18 cellular contexts compared by ENCODE assay signal in genomic region chr16:78744099-78744498, GRCh38.
DNase-seq lines count a peak whose midpoint lies in the region; ATAC-seq and TF ChIP-seq lines count a peak whose summit lies in the region.
"Had no signal": no experiment of that assay in that cellular context is flagged by ENCODE, and none has a peak within 500 bp of the region (broad histone marks: within the 10 kb centered on the region; RNA-seq: fewer than 3 reads in every experiment).

No MANE protein-coding gene starts in this region.

- no peaks in the 10 kb centered on the region for H3K36me3 ChIP-seq in mucosa of descending colon (ENCODE audit: low read depth)
- no peaks in the 10 kb centered on the region for H3K36me3 ChIP-seq in vagina

- H3K27ac ChIP-seq in vagina, result peak overlapping the region; percentile 54
- H3K27ac ChIP-seq: HL-60 had no signal

- peaks cover 29% of the 10 kb centered on the region for H3K4me1 Mint-ChIP-seq in activated T-cell treated with anti-CD3 and anti-CD28 coated beads, Interleukin-2, amount 50 U/mL, for 72 hours (ENCODE audit: low read depth)
- peaks cover 34% of the 10 kb centered on the region for H3K4me1 Mint-ChIP-seq in activated T-cell treated with anti-CD3 and anti-CD28 coated beads, Interleukin-2, amount 50 U/mL, for 24 hours (ENCODE audit: low read depth)
- H3K4me1 Mint-ChIP-seq in activated B cell treated with CpG ODN at 0.5 μM for 24 hours, result peaks cover 61% of the 10 kb centered on the region

- H3K4me3 ChIP-seq in mucosa of descending colon (no peak overlapping the region), vagina (no peak overlapping the region)

- intact Hi-C loops in activated B cell treated with CpG ODN at 0.5 μM for 24 hours (cut with micrococcal nuclease) (loop anchor here (10.0 kb wide), 2 partner anchors 221 to 649 kb away; partner anchors contain the start of gene WWOX), mucosa of descending colon (cut with DNase I, micrococcal nuclease) (no loop called here), vagina (cut with DNase I) (no loop called here)

- H3K9me3 Mint-ChIP-seq in activated T-cell treated with anti-CD3 and anti-CD28 coated beads, Interleukin-2, amount 50 U/mL, for 72 hours, result no peaks in the 10 kb centered on the region
- H3K9me3 Mint-ChIP-seq in activated T-cell treated with anti-CD3 and anti-CD28 coated beads, Interleukin-2, amount 50 U/mL, for 24 hours, result peaks cover 5% of the 10 kb centered on the region
- peaks cover 8% of the 10 kb centered on the region for H3K9me3 Mint-ChIP-seq in activated B cell treated with CpG ODN at 0.5 μM for 24 hours

- POLR2A ChIA-PET in activated B cell treated with CpG ODN at 0.5 μM for 24 hours (lab: Charles Lee), result no interaction called here

- H3K27me3 ChIP-seq in vagina, result no peaks in the 10 kb centered on the region

- CTCF ChIA-PET in activated B cell treated with CpG ODN at 0.5 μM for 24 hours (lab: Charles Lee), result interaction anchor here (0.6 kb wide), 1 partner anchor 278 kb away, joined by 3 read pairs; no protein-coding TSS in a partner anchor

- H3K27ac Mint-ChIP-seq in activated T-cell treated with anti-CD3 and anti-CD28 coated beads, Interleukin-2, amount 50 U/mL, for 72 hours, result peak overlapping the region; percentile 15
- H3K27ac Mint-ChIP-seq in activated T-cell treated with anti-CD3 and anti-CD28 coated beads, Interleukin-2, amount 50 U/mL, for 24 hours, result no peak overlapping the region
- H3K27ac Mint-ChIP-seq in activated B cell treated with CpG ODN at 0.5 μM for 24 hours, result peak overlapping the region; percentile 91
- H3K27ac Mint-ChIP-seq: CD14-positive monocyte had no signal

- no peak for TF ChIP-seq POLR2A in vagina (IDR thresholded peaks at IDR 0.05)

- H3K4me1 ChIP-seq in mucosa of descending colon (ENCODE audit: low read depth), result peaks cover 35% of the 10 kb centered on the region
- H3K4me1 ChIP-seq in vagina, result peaks cover 16% of the 10 kb centered on the region

- DNase-seq in activated T-cell treated with anti-CD3 and anti-CD28 coated beads, Interleukin-2, amount 50 U/mL, for 72 hours, result no peak
- DNase-seq in activated T-cell treated with anti-CD3 and anti-CD28 coated beads, Interleukin-2, amount 50 U/mL, for 24 hours, result no peak
- DNase-seq in activated B cell treated with CpG ODN at 0.5 μM for 24 hours (no peak), mucosa of descending colon (no peak), vagina (ENCODE audit: extremely low spot score in 2 of 2) (no peak), putamen (ENCODE audit: low spot score) (no peak)
- no peak for DNase-seq in activated CD4-positive, CD25-positive, alpha-beta regulatory T cell (lab: John Stamatoyannopoulos, UW)
- DNase-seq: DND-41, GDM1, GOT3, KG1, NCI-H1092 treated with DMSO at 0.1 percent for 48 hours, NCI-H187, NCI-H748 treated with DMSO at 0.1 percent for 48 hours had no signal

- TF ChIP-seq CTCF in activated B cell treated with CpG ODN at 0.5 μM for 24 hours (IDR thresholded peaks at IDR 0.05) (no peak), mucosa of descending colon (IDR thresholded peaks at IDR 0.05) (no peak), vagina (IDR thresholded peaks at IDR 0.05) (no peak)

- H3K4me3 Mint-ChIP-seq in activated T-cell treated with anti-CD3 and anti-CD28 coated beads, Interleukin-2, amount 50 U/mL, for 72 hours, result peak overlapping the region in 1 of 2 donors; percentile 89
- H3K4me3 Mint-ChIP-seq in activated T-cell treated with anti-CD3 and anti-CD28 coated beads, Interleukin-2, amount 50 U/mL, for 24 hours, result no peak overlapping the region
- H3K4me3 Mint-ChIP-seq in activated B cell treated with CpG ODN at 0.5 μM for 24 hours, result no peak overlapping the region

- peaks cover 2 to 3% of the 10 kb centered on the region in 2 donors for H3K36me3 Mint-ChIP-seq in activated T-cell treated with anti-CD3 and anti-CD28 coated beads, Interleukin-2, amount 50 U/mL, for 72 hours (ENCODE audit: insufficient read depth in 2 of 2)
- H3K36me3 Mint-ChIP-seq in activated T-cell treated with anti-CD3 and anti-CD28 coated beads, Interleukin-2, amount 50 U/mL, for 24 hours (ENCODE audit: low read depth), result no peaks in the 10 kb centered on the region
- H3K36me3 Mint-ChIP-seq in activated B cell treated with CpG ODN at 0.5 μM for 24 hours (ENCODE audit: low read depth), result no peaks in the 10 kb centered on the region
- H3K36me3 Mint-ChIP-seq: CD14-positive monocyte had no signal

- ATAC-seq in activated T-cell treated with anti-CD3 and anti-CD28 coated beads, Interleukin-2, amount 50 U/mL, for 72 hours (replicated peaks in 1 of 2), result no peak
- ATAC-seq in activated B cell treated with CpG ODN at 0.5 μM for 24 hours (ENCODE audit: low read depth), result no peak
- ATAC-seq in mucosa of descending colon, result peak; percentile 82
- no peak for ATAC-seq in GM21367 (IDR thresholded peaks at IDR 0.05; ENCODE audit: unreplicated experiment)
- ATAC-seq: Right ventricle myocardium inferior had no signal

- H3K27me3 Mint-ChIP-seq in activated T-cell treated with anti-CD3 and anti-CD28 coated beads, Interleukin-2, amount 50 U/mL, for 72 hours (ENCODE audit: low read depth), result no peaks in the 10 kb centered on the region
- no peaks in the 10 kb centered on the region for H3K27me3 Mint-ChIP-seq in activated T-cell treated with anti-CD3 and anti-CD28 coated beads, Interleukin-2, amount 50 U/mL, for 24 hours
- no peaks in the 10 kb centered on the region for H3K27me3 Mint-ChIP-seq in activated B cell treated with CpG ODN at 0.5 μM for 24 hours

- no peaks in the 10 kb centered on the region for H3K9me3 ChIP-seq in mucosa of descending colon
- H3K9me3 ChIP-seq in vagina, result no peaks in the 10 kb centered on the region
